22 cellular contexts compared by ENCODE assay signal in genomic region chr13:107665926-107666458, GRCh38.
"Had no signal": no experiment of that assay in that cellular context is flagged by ENCODE, and none has a peak within 500 bp of the region (broad histone marks: within the 10 kb centered on the region; RNA-seq: fewer than 3 reads in every experiment).

No MANE protein-coding gene starts in this region.

- H3K36me3 Mint-ChIP-seq: naive B cell had no signal

- H3K27me3 Mint-ChIP-seq: dendritic cell treated with granulocyte-macrophage colony-stimulating factor and Interleukin-4, amounts not matched to agents 40 ng/mL and 50 ng/mL, for 4 days; naive B cell had no signal

- H3K4me2 ChIP-seq: hepatocyte had no signal

- H3K27me3 ChIP-seq: hepatocyte, right lobe of liver, stomach had no signal

- H3K4me1 Mint-ChIP-seq: naive B cell, nephron had no signal

- H3K4me1 ChIP-seq: parathyroid adenoma, psoas muscle, right lobe of liver, stomach had no signal

- DNase-seq: foreskin melanocyte; head of caudate nucleus; left colon; left ventricle myocardium superior; mesendoderm; naive B cell; occipital lobe; psoas muscle; retina; right lobe of liver; stimulated activated CD4-positive, alpha-beta T cell treated with anti-CD3 and anti-CD28 coated beads, Interleukin-1b, Interleukin-23, amount 100 ng/mL, for 48 hours; stimulated activated CD4-positive, alpha-beta T cell treated with anti-CD3 and anti-CD28 coated beads, Interleukin-4, amount 100 ng/mL, for 24 hours; stimulated activated naive CD4-positive, alpha-beta T cell; stomach; substantia nigra; trophoblast cell had no signal

- H3K27ac ChIP-seq: hepatocyte, parathyroid adenoma, psoas muscle, right lobe of liver, stomach had no signal

- H3K9ac ChIP-seq: parathyroid adenoma had no signal

- H3K4me3 Mint-ChIP-seq: dendritic cell treated with granulocyte-macrophage colony-stimulating factor and Interleukin-4, amounts not matched to agents 40 ng/mL and 50 ng/mL, for 4 days; naive B cell; nephron had no signal

- H3K9me3 Mint-ChIP-seq: nephron had no signal

- H3K36me3 ChIP-seq: right lobe of liver, stomach had no signal

- H2AFZ ChIP-seq: hepatocyte, parathyroid adenoma had no signal

- H3K79me2 ChIP-seq: hepatocyte, parathyroid adenoma had no signal

- FAIRE-seq: colon had no signal

- H3K9me3 ChIP-seq: psoas muscle, right lobe of liver had no signal

- H3K4me3 ChIP-seq: hepatocyte, lung, psoas muscle, right lobe of liver, stomach had no signal

- H3K27ac Mint-ChIP-seq: dendritic cell treated with granulocyte-macrophage colony-stimulating factor and Interleukin-4, amounts not matched to agents 40 ng/mL and 50 ng/mL, for 4 days; naive B cell; nephron had no signal
